Comparison of ENCODE assay signal across 8 cellular contexts in the genomic region with DNA sequence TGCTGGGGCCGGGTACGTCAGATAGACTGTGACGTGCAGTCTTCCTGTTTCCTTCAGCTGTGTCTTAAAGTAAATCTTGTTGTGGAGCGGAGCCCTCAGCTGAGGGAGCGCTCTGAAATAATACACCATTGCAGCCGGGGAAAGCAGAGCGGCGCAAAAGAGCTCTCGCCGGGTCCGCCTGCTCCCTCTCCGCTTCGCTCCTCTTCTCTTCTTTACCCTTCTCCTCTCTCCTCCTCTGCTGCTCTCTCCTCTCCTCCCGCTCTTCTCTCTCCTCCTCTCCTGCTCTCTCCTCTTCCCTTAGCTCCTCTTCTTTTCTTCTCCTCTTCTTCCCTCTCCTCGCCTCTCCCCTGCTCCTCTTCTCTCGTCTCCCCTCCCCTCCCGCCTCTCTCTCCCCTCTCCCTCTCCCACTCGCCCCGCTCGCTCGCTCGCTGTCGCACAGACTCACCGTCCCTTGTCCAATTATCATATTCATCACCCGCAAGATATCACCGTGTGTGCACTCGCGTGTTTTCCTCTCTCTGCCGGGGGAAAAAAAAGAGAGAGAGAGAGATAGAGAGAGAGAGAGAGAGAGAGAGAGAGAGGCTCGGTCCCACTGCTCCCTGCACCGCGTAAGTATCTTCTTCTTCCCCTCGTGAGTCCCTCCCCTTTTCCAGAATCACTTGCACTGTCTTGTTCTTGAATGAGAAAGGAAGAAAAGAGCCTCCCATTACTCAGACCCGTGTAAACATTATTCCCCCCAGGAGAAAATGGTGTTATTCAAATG. TPM values are rescaled to one million over a fixed set of nuclear protein-coding genes. Genes with fewer than 3 reads are reported as not detected.
DNase-seq lines count a peak whose midpoint lies in the region; ATAC-seq, FAIRE-seq and TF ChIP-seq lines count a peak whose summit lies in the region.

Gene PROX1 (plus strand): TSS at position 98 of the 763 bp plus-strand sequence. CDS start 8,563 bp downstream, outside the sequence.

- H3K4me2 ChIP-seq in neural progenitor cell: peak within 1 kb of the TSS; percentile 97

- DNase-seq in Caki2 (ENCODE audit: low read depth) (peak; percentile 78), HTR-8/SVneo (ENCODE audit: insufficient read length, low spot score) (peak; percentile 61), NOMO-1 treated with dmso at 0.1 percent for 144 hours (lab: John Stamatoyannopoulos, UW; ENCODE audit: unreplicated experiment) (peak; percentile 31), adipocyte (ENCODE audit: low read depth) (peak; percentile 94), glomerular visceral epithelial cell (ENCODE audit: extremely low spot score) (peak; percentile 67), neural progenitor cell (ENCODE audit: low spot score) (peak; percentile 94), uterus (peak; percentile 77 to 78)

- H3K9ac ChIP-seq in adipocyte (ENCODE audit: low read length) (peak within 1 kb of the TSS; percentile 76), neural progenitor cell (no peak within 1 kb of the TSS)

- H3K36me3 ChIP-seq in adipocyte (ENCODE audit: control insufficient read depth, insufficient read depth, low read length, severe bottlenecking) (no peaks in the 10 kb centered on the region), neural progenitor cell (no peaks in the 10 kb centered on the region), uterus (no peaks in the 10 kb centered on the region)

- H3K4me3 ChIP-seq in adipocyte (ENCODE audit: low read length) (peak within 1 kb of the TSS; percentile 88), neural progenitor cell (peak within 1 kb of the TSS; percentile 77), uterus (peak within 1 kb of the TSS; percentile 56 to 62)

- intact Hi-C loops in uterus (cut with DNase I; ENCODE audit: low total_unique reads): no loop called here

- no peaks in the 10 kb centered on the region for H3K36me3 Mint-ChIP-seq in neural progenitor cell

- H3K27me3 ChIP-seq in adipocyte (replicated peaks; ENCODE audit: control insufficient read depth, insufficient read depth, low read length): peaks cover 64% of the 10 kb centered on the region
- peaks cover 94% of the 10 kb centered on the region for H3K27me3 ChIP-seq in neural progenitor cell
- H3K27me3 ChIP-seq in uterus: peaks cover 20 to 48% of the 10 kb centered on the region in 2 donors

- no peaks in the 10 kb centered on the region for H3K79me2 ChIP-seq in neural progenitor cell (ENCODE audit: low read depth)

- peaks cover 15% of the 10 kb centered on the region for H3K4me1 ChIP-seq in adipocyte (ENCODE audit: control insufficient read depth, insufficient read depth, low read length)
- H3K4me1 ChIP-seq in neural progenitor cell: peaks cover 51% of the 10 kb centered on the region
- H3K4me1 ChIP-seq in uterus: peaks cover 6 to 10% of the 10 kb centered on the region in 2 donors

- H3K9me3 ChIP-seq in adipocyte (ENCODE audit: control insufficient read depth, low read length) (no peaks in the 10 kb centered on the region), neural progenitor cell (ENCODE audit: low read depth) (no peaks in the 10 kb centered on the region), uterus (no peaks in the 10 kb centered on the region)

- peak within 1 kb of the TSS; percentile 97 for H3K4me3 Mint-ChIP-seq in neural progenitor cell

- no peaks in the 10 kb centered on the region for H3K9me3 Mint-ChIP-seq in neural progenitor cell

- peaks cover 62% of the 10 kb centered on the region for H3F3A ChIP-seq in neural progenitor cell (ENCODE audit: low read depth)

- TF ChIP-seq CTCF in neural progenitor cell (IDR thresholded peaks at IDR 0.05): peak; percentile 17
- TF ChIP-seq CTCF in uterus (IDR thresholded peaks at IDR 0.05): peak in 2 of 4 experiments; percentile 13 to 26

- H3K27ac ChIP-seq in neural progenitor cell: no peak within 1 kb of the TSS
- peak within 1 kb of the TSS; percentile 77 to 81 for H3K27ac ChIP-seq in uterus

- FAIRE-seq in HTR-8/SVneo (lab: Jason Lieb, UNC): no peak

- peaks cover 54% of the 10 kb centered on the region for H3K4me1 Mint-ChIP-seq in neural progenitor cell

- H2AFZ ChIP-seq in neural progenitor cell (replicated peaks): peak within 1 kb of the TSS; percentile 81

- H3K27ac Mint-ChIP-seq in neural progenitor cell: peak within 1 kb of the TSS; percentile 78

- ATAC-seq in GM21390 (IDR thresholded peaks at IDR 0.05; ENCODE audit: unreplicated experiment): peak; percentile 83

- peaks cover 34% of the 10 kb centered on the region for H4K20me1 ChIP-seq in neural progenitor cell (ENCODE audit: low read depth)

- H3K27me3 Mint-ChIP-seq in neural progenitor cell (ENCODE audit: insufficient read depth, low read depth): peaks cover 65% of the 10 kb centered on the region

- TF ChIP-seq POLR2A in uterus (IDR thresholded peaks at IDR 0.05): peak; percentile 50 to 85

- in situ Hi-C loops in Caki2 (cut with HindIII; ENCODE audit: low pct_unique_long_range_greater_than_20kb, low sequenced_read_pairs): no loop called here

RNA-seq across cellular contexts. Expression of gene PROX1, which starts in this region (rescaled TPM):
- total RNA-seq in Caki2 (2014; rRNA removed; shearing (Covaris generic); ENCODE audit: low replicate concordance): not detected in 2 replicates
- total RNA-seq in neural progenitor cell (ENCODE audit: low replicate concordance) (1.3 and 5.0 TPM in 2 replicates), uterus (1 to 10 TPM; 3.8 to 7.9 (median 4.1) TPM)

Comparison
In these comparisons a context has a peak if more than half of its experiments do, and no peak if none do; other contexts are left out.
1. Peak in DNase-seq in Caki2; RNA of the gene not detected or under 1 TPM.
2. DNase-seq: peak in every context shown above with its lines; median percentile 94 in adipocyte; 94 in neural progenitor cell; 78 in Caki2; 78 in uterus; 67 in glomerular visceral epithelial cell; 61 in HTR-8/SVneo; 31 in NOMO-1 treated with dmso at 0.1 percent for 144 hours.